Comparison of ENCODE assay signal across 1 cellular context in genomic region chr7:99615989-99616358, GRCh38.
TF ChIP-seq lines count a peak whose summit lies in the region.

No MANE protein-coding gene starts in this region.

TF ChIP-seq in GM23338, 12 proteins besides CTCF, POLR2A, EP300 and RAD21 (continued from another document):
- TF ChIP-seq ZNF462 (CRISPR knock-in tag; IDR thresholded peaks at IDR 0.05), result no peak
- no peak for TF ChIP-seq JUNB (IDR thresholded peaks at IDR 0.05; ENCODE audit: unreplicated experiment)
- TF ChIP-seq POLR2AphosphoS5 (IDR thresholded peaks at IDR 0.05; ENCODE audit: low read depth), result no peak
- no peak for TF ChIP-seq EZH2phosphoT487 (IDR thresholded peaks at IDR 0.05; ENCODE audit: unreplicated experiment)
- TF ChIP-seq NANOG (IDR thresholded peaks at IDR 0.05; ENCODE audit: borderline replicate concordance), result no peak
TF ChIP-seq in GM23338: peak in this region for 0.
